ENCODE assay signal across 19 cellular contexts in the genomic region with DNA sequence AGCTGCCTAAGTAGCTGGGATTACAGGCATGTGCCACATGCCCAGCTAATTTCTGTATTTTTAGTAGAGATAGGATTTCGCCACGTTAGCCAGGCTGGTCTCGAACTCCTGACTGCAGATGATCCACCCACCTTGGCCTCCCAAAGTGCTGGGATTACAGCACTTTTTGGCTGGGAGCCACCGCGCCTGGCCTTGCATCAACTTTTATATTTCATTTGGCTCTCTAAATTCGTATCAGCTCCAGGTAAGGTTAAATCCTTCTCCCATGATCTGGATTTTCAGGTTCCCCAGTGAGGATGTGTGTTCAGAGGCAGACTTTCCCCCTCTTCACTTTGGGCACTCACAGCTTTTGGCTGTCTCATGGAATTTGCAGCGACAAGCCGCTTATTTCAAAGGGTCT. TPM values are rescaled to one million over a fixed set of nuclear protein-coding genes. Genes with fewer than 3 reads are reported as not detected.
DNase-seq lines count a peak whose midpoint lies in the region; ATAC-seq and TF ChIP-seq lines count a peak whose summit lies in the region.
"Had no signal": no experiment of that assay in that cellular context is flagged by ENCODE, and none has a peak within 500 bp of the region (broad histone marks: within the 10 kb centered on the region; RNA-seq: fewer than 3 reads in every experiment).

No MANE protein-coding gene starts in this region.

- peak in 1 of 2 donors; percentile 43 for ATAC-seq in lower lobe of right lung
- ATAC-seq: HepG2 had no signal

- H3K4me3 ChIP-seq in SK-N-MC = no peak overlapping the region
- no peak overlapping the region for H3K4me3 ChIP-seq in lower lobe of right lung
- no peak overlapping the region for H3K4me3 ChIP-seq in thyroid gland (replicated peaks in 1 of 3)

- H3K9me3 ChIP-seq in SK-N-MC (ENCODE audit: low read depth, low read length) (no peaks in the 10 kb centered on the region), lower lobe of right lung (no peaks in the 10 kb centered on the region), thyroid gland (no peaks in the 10 kb centered on the region)
- H3K9me3 ChIP-seq: SK-N-SH had no signal

- TF ChIP-seq POLR2A in thyroid gland (IDR thresholded peaks at IDR 0.05) = no peak

- H3K36me3 Mint-ChIP-seq in type B pancreatic cell = peaks cover 20% of the 10 kb centered on the region

- H3K4me1 Mint-ChIP-seq in type B pancreatic cell (ENCODE audit: unreplicated experiment) = peaks cover 9% of the 10 kb centered on the region

- TF ChIP-seq CTCF in lower lobe of right lung (IDR thresholded peaks at IDR 0.05) (no peak), thyroid gland (IDR thresholded peaks at IDR 0.05) (no peak), type B pancreatic cell (conservative IDR thresholded peaks at IDR 0.05) (no peak)

- intact Hi-C loops in lower lobe of right lung (cut with DNase I) = no loop called here
- intact Hi-C loops in thyroid gland (cut with DNase I) = no loop called here

- WGBS in thyroid gland, 2 donors = 57 to 65% methylated on average over 8 of the region's 8 CpGs

- H3K36me3 ChIP-seq in SK-N-MC (ENCODE audit: insufficient read depth, low read length) = no peaks in the 10 kb centered on the region; the same call in 1 of the 2 replicates
- peaks cover 8% of the 10 kb centered on the region for H3K36me3 ChIP-seq in lower lobe of right lung
- no peaks in the 10 kb centered on the region for H3K36me3 ChIP-seq in thyroid gland

- H3K27ac Mint-ChIP-seq in type B pancreatic cell = no peak overlapping the region

- no peak overlapping the region for H3K4me3 Mint-ChIP-seq in type B pancreatic cell

- H3K27me3 Mint-ChIP-seq in type B pancreatic cell = no peaks in the 10 kb centered on the region

- H3K9me3 Mint-ChIP-seq in type B pancreatic cell = no peaks in the 10 kb centered on the region

- no peak overlapping the region for H3K9ac ChIP-seq in SK-N-MC (ENCODE audit: insufficient read length)
- H3K9ac ChIP-seq: SK-N-SH had no signal

- DNase-seq in ELF-1 (ENCODE audit: low read depth, low spot score) (peak; percentile 27), SK-N-MC (ENCODE audit: low read depth, low spot score) (no peak), lower lobe of right lung (peak; percentile 56), thyroid gland (peak; percentile 81 to 85), NOMO-1 treated with DMSO at 0.1 percent for 48 hours (lab: John Stamatoyannopoulos, UW; ENCODE audit: unreplicated experiment) (no peak), type B pancreatic cell (ENCODE audit: extremely low spot score, unreplicated experiment) (no peak)
- DNase-seq in stimulated activated CD4-positive, alpha-beta T cell treated with anti-CD3 and anti-CD28 coated beads, Interleukin-1b, Interleukin-23, amount 100 ng/mL, for 48 hours = no peak
- DNase-seq: COR-L47, DMS 273 treated with DMSO at 0.1 percent for 48 hours, DND-41, H7, KBM-7, NCI-H1417, NCI-H187, NCI-H2227 treated with DMSO at 0.1 percent for 48 hours, NCI-H524, SHP77, SK-N-SH had no signal

- H3K27me3 ChIP-seq in lower lobe of right lung (ENCODE audit: low read depth) (no peaks in the 10 kb centered on the region), thyroid gland (no peaks in the 10 kb centered on the region)

- H3K4me1 ChIP-seq in lower lobe of right lung = peaks cover 6% of the 10 kb centered on the region
- peaks cover 34 to 36% of the 10 kb centered on the region in 2 donors for H3K4me1 ChIP-seq in thyroid gland

- peak overlapping the region; percentile 46; the same call in 1 of the 2 replicates for H3K27ac ChIP-seq in SK-N-MC
- H3K27ac ChIP-seq in lower lobe of right lung = no peak overlapping the region
- peak overlapping the region; percentile 49 to 81 (median 65) for H3K27ac ChIP-seq in thyroid gland

RNA-seq across cellular contexts. Expression of a gene that starts 16.8 kb away (rescaled TPM):
- total RNA-seq in lower lobe of right lung = 48.9 TPM
- total RNA-seq in thyroid gland = 10 to 100 TPM; 36.9 to 61.4 (median 41.9) TPM
- 34.7 and 39.9 TPM in 2 replicates for total RNA-seq in type B pancreatic cell (ENCODE audit: low replicate concordance)

Comparison
In these comparisons a context has a peak if more than half of its experiments do, and no peak if none do; other contexts are left out.
1. DNase-seq: peak in ELF-1 (single experiment), lower lobe of right lung (single experiment) and thyroid gland (2 of 2); none in SK-N-MC (single experiment), NOMO-1 treated with DMSO at 0.1 percent for 48 hours (single experiment), type B pancreatic cell (single experiment) and stimulated activated CD4-positive, alpha-beta T cell treated with anti-CD3 and anti-CD28 coated beads, Interleukin-1b, Interleukin-23, amount 100 ng/mL, for 48 hours (single experiment).